Comparison of ENCODE assay signal across 8 cellular contexts in the genomic region with DNA sequence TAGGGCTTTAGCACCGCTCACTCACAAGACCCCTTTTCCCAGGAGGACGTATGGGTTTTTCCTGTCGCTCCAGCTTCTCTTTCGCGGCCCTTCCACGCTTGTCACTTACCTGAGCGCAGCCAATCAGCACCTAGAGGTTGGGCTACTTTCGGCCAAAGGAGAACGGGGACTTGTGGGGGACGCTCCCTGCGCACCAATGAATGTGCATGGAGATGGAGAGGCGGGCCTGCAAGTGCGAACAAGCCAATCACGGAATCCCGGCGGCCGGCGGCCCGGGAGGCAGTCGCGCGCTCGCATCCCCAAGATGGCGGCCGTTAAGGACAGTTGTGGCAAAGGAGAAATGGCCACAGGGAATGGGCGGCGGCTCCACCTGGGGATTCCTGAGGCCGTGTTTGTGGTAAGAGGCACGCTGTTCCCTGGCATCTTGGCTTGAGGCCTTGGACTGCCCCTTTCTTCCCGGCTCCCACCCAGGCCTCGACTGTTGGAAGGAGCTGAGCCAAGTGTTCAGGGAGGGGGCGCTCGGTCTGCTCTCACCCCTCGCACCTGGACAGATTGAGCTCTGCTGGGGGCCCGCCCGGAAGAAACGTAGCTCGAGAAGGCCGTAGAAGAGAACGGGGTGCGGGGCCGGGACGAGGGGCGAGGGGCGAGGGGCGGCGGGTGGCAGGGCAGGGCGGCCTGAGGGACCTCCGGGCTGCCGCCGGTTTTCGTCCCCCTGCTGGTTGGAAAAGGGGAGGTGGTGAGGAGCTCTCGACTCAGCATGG. TPM values are rescaled to one million over a fixed set of nuclear protein-coding genes. Genes with fewer than 3 reads are reported as not detected.
DNase-seq lines count a peak whose midpoint lies in the region; ATAC-seq and TF ChIP-seq lines count a peak whose summit lies in the region.

A gene with protein sequence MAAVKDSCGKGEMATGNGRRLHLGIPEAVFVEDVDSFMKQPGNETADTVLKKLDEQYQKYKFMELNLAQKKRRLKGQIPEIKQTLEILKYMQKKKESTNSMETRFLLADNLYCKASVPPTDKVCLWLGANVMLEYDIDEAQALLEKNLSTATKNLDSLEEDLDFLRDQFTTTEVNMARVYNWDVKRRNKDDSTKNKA (plus strand): TSS at position 282 of the 761 bp plus-strand sequence. CDS start 23 bp downstream, at position 305.

- WGBS in tibial nerve, 2 donors: 0 to 49% methylated on average over 17 to 49 of the region's 53 CpGs

- peak in 1 of 2 donors; percentile 38 for TF ChIP-seq POLR2A in tibial nerve (IDR thresholded peaks at IDR 0.05)

- peak within 1 kb of the TSS; percentile 97 for H2AFZ ChIP-seq in parathyroid adenoma

- peaks cover 15% of the 10 kb centered on the region for H3K4me1 ChIP-seq in adipocyte (ENCODE audit: control insufficient read depth, insufficient read depth, low read length)
- H3K4me1 ChIP-seq in cardiac muscle cell (ENCODE audit: low read depth): no peaks in the 10 kb centered on the region
- H3K4me1 ChIP-seq in parathyroid adenoma: peaks cover 9% of the 10 kb centered on the region
- peaks cover 0 to 24% (median 2%) of the 10 kb centered on the region in 4 donors for H3K4me1 ChIP-seq in tibial nerve

- TF ChIP-seq CTCF in GM12874 (IDR thresholded peaks at IDR 0.05; ENCODE audit: insufficient read depth, low read depth, low read length): peak; percentile 44; the same call in 1 of the 2 replicates
- peak; percentile 46 for TF ChIP-seq CTCF in cardiac muscle cell (IDR thresholded peaks at IDR 0.05; ENCODE audit: low read depth, low read length)
- TF ChIP-seq CTCF in parathyroid adenoma (IDR thresholded peaks at IDR 0.05): peak; percentile 14
- TF ChIP-seq CTCF in tibial nerve (IDR thresholded peaks at IDR 0.05): peak in 3 of 5 experiments; percentile 26 to 45 (median 40)

- H3K36me3 ChIP-seq in adipocyte (ENCODE audit: control insufficient read depth, insufficient read depth, low read length, severe bottlenecking) (no peaks in the 10 kb centered on the region), cardiac muscle cell (no peaks in the 10 kb centered on the region), parathyroid adenoma (ENCODE audit: control insufficient read depth, insufficient read depth, low read length) (no peaks in the 10 kb centered on the region), tibial nerve (peaks cover 0 to 12% (median 0%) of the 10 kb centered on the region in 3 donors)

- peak; percentile 99 for ATAC-seq in HG02798 (IDR thresholded peaks at IDR 0.05; ENCODE audit: poor library complexity, unreplicated experiment)

- H3K9me3 ChIP-seq in adipocyte (ENCODE audit: control insufficient read depth, low read length) (no peaks in the 10 kb centered on the region), cardiac muscle cell (ENCODE audit: low read depth) (no peaks in the 10 kb centered on the region), parathyroid adenoma (ENCODE audit: control insufficient read depth, low read length) (no peaks in the 10 kb centered on the region), tibial nerve (no peaks in the 10 kb centered on the region)

- H3K27ac ChIP-seq in cardiac muscle cell: peak within 1 kb of the TSS; percentile 96
- H3K27ac ChIP-seq in parathyroid adenoma: peak within 1 kb of the TSS; percentile 90
- H3K27ac ChIP-seq in tibial nerve: peak within 1 kb of the TSS; percentile 66 to 94 (median 90)

- H3K79me2 ChIP-seq in parathyroid adenoma: peaks cover 8% of the 10 kb centered on the region

- H3K4me3 ChIP-seq in adipocyte (ENCODE audit: low read length) (peak within 1 kb of the TSS; percentile 88), cardiac muscle cell (peak within 1 kb of the TSS; percentile 93), parathyroid adenoma (ENCODE audit: low read depth, low read length) (peak within 1 kb of the TSS; percentile 79), tibial nerve (peak within 1 kb of the TSS; percentile 40 to 78 (median 58))

- DNase-seq in NCI-H1417 treated with DMSO at 0.1 percent for 48 hours (lab: John Stamatoyannopoulos, UW): peak; percentile 58
- peak; percentile 82 for DNase-seq in T follicular helper cell (ENCODE audit: low read depth)
- peak; percentile 94 for DNase-seq in adipocyte (ENCODE audit: low read depth)
- peak; percentile 92 to 97 for DNase-seq in cardiac muscle cell (ENCODE audit: low read depth in 1 of 2, low spot score in 1 of 2)
- DNase-seq in tibial nerve (ENCODE audit: low spot score in 2 of 2): peak; percentile 70 to 79

- H3K4me2 ChIP-seq in parathyroid adenoma (ENCODE audit: low read length): peak within 1 kb of the TSS; percentile 71

- H3K9ac ChIP-seq in adipocyte (ENCODE audit: low read length): peak within 1 kb of the TSS; percentile 91
- peak within 1 kb of the TSS; percentile 61 for H3K9ac ChIP-seq in parathyroid adenoma

- peak in 1 of 2 donors; percentile 65 for TF ChIP-seq EP300 in tibial nerve (IDR thresholded peaks at IDR 0.05)

- H3K27me3 ChIP-seq in adipocyte (replicated peaks; ENCODE audit: control insufficient read depth, insufficient read depth, low read length): no peaks in the 10 kb centered on the region
- H3K27me3 ChIP-seq in cardiac muscle cell: no peaks in the 10 kb centered on the region
- no peaks in the 10 kb centered on the region for H3K27me3 ChIP-seq in parathyroid adenoma (ENCODE audit: control insufficient read depth, insufficient read depth, low read length)
- no peaks in the 10 kb centered on the region for H3K27me3 ChIP-seq in tibial nerve

RNA-seq across cellular contexts. Expression of the gene that starts here (rescaled TPM):
- total RNA-seq in cardiac muscle cell (42.8 and 50.2 TPM in 2 replicates), tibial nerve (10 to 100 TPM; 23.9 to 35.4 (median 29.6) TPM)
- 116 and 121 TPM in 2 replicates for polyA plus RNA-seq in cardiac muscle cell

Comparison
In these comparisons a context has a peak if more than half of its experiments do, and no peak if none do; other contexts are left out.
1. Peak in every context shown above with its lines: DNase-seq, ATAC-seq, H3K4me3 ChIP-seq and H3K27ac ChIP-seq.